In genomic region chr3:61524933-61525332, GRCh38 we compare ENCODE assay signal across 15 cellular contexts. TPM values are rescaled to one million over a fixed set of nuclear protein-coding genes. Genes with fewer than 3 reads are reported as not detected.
A peak's percentile ranks its signal among the peaks of the same experiment; 100 is the strongest.
DNase-seq lines count a peak whose midpoint lies in the region; ATAC-seq and TF ChIP-seq lines count a peak whose summit lies in the region.
"Had no signal": no experiment of that assay in that cellular context is flagged by ENCODE, and none has a peak within 500 bp of the region (broad histone marks: within the 10 kb centered on the region; RNA-seq: fewer than 3 reads in every experiment).

No MANE protein-coding gene starts in this region.

- ATAC-seq in heart right ventricle = peak in 7 of 8 donors; percentile 20 to 73 (median 44)
- ATAC-seq: CD8-positive, alpha-beta T cell; GM23338 had no signal

- DNase-seq in heart right ventricle = peak in 1 of 2 donors; percentile 23
- no peak for DNase-seq in right atrium auricular region (ENCODE audit: low spot score)
- DNase-seq in dermis blood vessel endothelial cell = peak; percentile 56
- peak; percentile 16 to 63 for DNase-seq in lung microvascular endothelial cell (ENCODE audit: low read depth in 2 of 2)
- DNase-seq in NCI-H2196 (lab: John Stamatoyannopoulos, UW; ENCODE audit: unreplicated experiment) = no peak
- no peak for DNase-seq in T-helper 9 cell
- no peak for DNase-seq in stomach
- DNase-seq: ACHN; CD8-positive, alpha-beta T cell; DMS79 treated with DMSO at 0.1 percent for 48 hours; NCI-H146; NCI-H2081 treated with DMSO at 0.1 percent for 48 hours; NCI-H345; NK-92 treated with Interleukin-12 subunit alpha and Interleukin-12 subunit beta, amount 100 ng/mL, for 24 hours had no signal

- TF ChIP-seq CTCF in heart right ventricle (IDR thresholded peaks at IDR 0.05) (no peak), right atrium auricular region (IDR thresholded peaks at IDR 0.05) (no peak), stomach (IDR thresholded peaks at IDR 0.05) (no peak)

- no peak overlapping the region for H3K4me3 ChIP-seq in heart right ventricle
- no peak overlapping the region for H3K4me3 ChIP-seq in right atrium auricular region
- H3K4me3 ChIP-seq in stomach = no peak overlapping the region
- H3K4me3 ChIP-seq: GM23338 had no signal

- H3K9me3 ChIP-seq in heart right ventricle (no peaks in the 10 kb centered on the region), right atrium auricular region (no peaks in the 10 kb centered on the region), stomach (no peaks in the 10 kb centered on the region)

- H3K4me1 ChIP-seq in heart right ventricle = peaks cover 0 to 23% (median 4%) of the 10 kb centered on the region in 9 donors
- H3K4me1 ChIP-seq in right atrium auricular region = no peaks in the 10 kb centered on the region
- H3K4me1 ChIP-seq in stomach = no peaks in the 10 kb centered on the region

- no peak for TF ChIP-seq POLR2A in stomach (IDR thresholded peaks at IDR 0.05)

- intact Hi-C loops in heart right ventricle (cut with DNase I) (loop anchor here in 1 of 10 donors (10.0 kb wide), 1 partner anchor 980 kb away; no protein-coding TSS in a partner anchor), stomach (cut with DNase I; ENCODE audit: low total_unique reads) (no loop called here)

- no peak overlapping the region for H3K27ac ChIP-seq in heart right ventricle
- H3K27ac ChIP-seq in right atrium auricular region = no peak overlapping the region
- no peak overlapping the region for H3K27ac ChIP-seq in stomach

- H3K27me3 ChIP-seq in heart right ventricle (no peaks in the 10 kb centered on the region), right atrium auricular region (no peaks in the 10 kb centered on the region), stomach (no peaks in the 10 kb centered on the region)

- no peak for TF ChIP-seq EP300 in stomach (IDR thresholded peaks at IDR 0.05)

- no peaks in the 10 kb centered on the region for H3K36me3 ChIP-seq in heart right ventricle
- no peaks in the 10 kb centered on the region for H3K36me3 ChIP-seq in right atrium auricular region
- H3K36me3 ChIP-seq in stomach = no peaks in the 10 kb centered on the region

- WGBS in heart right ventricle, 2 donors = 42 to 43% methylated on average over 4 of the region's 4 CpGs
- 32 to 63% (median 52%) methylated on average over 4 of the region's 4 CpGs for WGBS in stomach, 5 donors

RNA-seq across cellular contexts. Expression of gene PTPRG, which starts 36.4 kb away (rescaled TPM):
- total RNA-seq in heart right ventricle = 10 to 100 TPM; 25.8 to 38.3 (median 33.1) TPM
- 10 to 100 TPM; 10.1 to 10.5 TPM for polyA plus RNA-seq in heart right ventricle
- 10 to 100 TPM; 33.9 to 39.2 TPM for total RNA-seq in right atrium auricular region
- total RNA-seq in dermis blood vessel endothelial cell = 25.6 and 26.0 TPM in 2 replicates
- total RNA-seq in lung microvascular endothelial cell = 5.8 and 16.8 TPM in 2 replicates
- 10 to 100 TPM; 12.5 to 96.0 (median 33.0) TPM for total RNA-seq in stomach
- 1 to 10 TPM; 2.4 to 3.1 (median 2.7) TPM for polyA plus RNA-seq in stomach
- total RNA-seq: CD8-positive, alpha-beta T cell had no signal

Comparison
In these comparisons a context has a peak if more than half of its experiments do, and no peak if none do; other contexts are left out.
1. DNase-seq: peak in dermis blood vessel endothelial cell (single experiment) and lung microvascular endothelial cell (2 of 2); none in right atrium auricular region (single experiment), NCI-H2196 (single experiment), T-helper 9 cell (single experiment) and stomach (single experiment).